9 cellular contexts compared by ENCODE assay signal in the genomic region with DNA sequence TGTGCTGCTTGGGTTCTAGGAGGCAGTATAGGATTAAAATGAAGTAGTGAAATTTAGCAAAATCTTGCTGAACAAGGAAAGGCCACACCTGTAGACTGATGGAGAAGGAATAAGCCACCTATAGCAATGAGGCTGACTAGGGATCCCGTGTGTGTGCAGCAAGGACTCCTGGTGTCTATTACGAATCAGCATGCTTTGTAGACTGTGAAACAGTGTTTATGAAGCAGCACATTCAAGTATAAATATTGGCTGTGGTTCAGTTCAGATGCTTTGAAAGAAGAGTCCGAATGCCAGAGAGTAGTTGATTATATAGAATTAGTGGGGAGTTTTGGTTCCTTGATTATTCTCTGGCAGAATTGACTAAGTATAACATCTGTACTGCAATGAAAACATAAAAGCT. TPM values are rescaled to one million over a fixed set of nuclear protein-coding genes. Genes with fewer than 3 reads are reported as not detected.
A peak's percentile ranks its signal among the peaks of the same experiment; 100 is the strongest.
DNase-seq lines count a peak whose midpoint lies in the region; ATAC-seq and TF ChIP-seq lines count a peak whose summit lies in the region.
"Had no signal": no experiment of that assay in that cellular context is flagged by ENCODE, and none has a peak within 500 bp of the region (broad histone marks: within the 10 kb centered on the region; RNA-seq: fewer than 3 reads in every experiment).

No MANE protein-coding gene starts in this region.

- peak overlapping the region; percentile 89 for H3K9ac ChIP-seq in GM23248

- H3K4me2 ChIP-seq in GM23248 (ENCODE audit: unreplicated experiment): peak overlapping the region; percentile 92

- no peaks in the 10 kb centered on the region for H3K27me3 ChIP-seq in GM23248 (replicated peaks; ENCODE audit: insufficient read depth)
- no peaks in the 10 kb centered on the region for H3K27me3 ChIP-seq in sigmoid colon

- ATAC-seq in activated CD8-positive, alpha-beta T cell treated with anti-CD3 and anti-CD28 coated beads for 36 hours: no peak
- no peak for ATAC-seq in HG02884 (IDR thresholded peaks at IDR 0.05; ENCODE audit: unreplicated experiment)

- H3F3A ChIP-seq in GM23248 (ENCODE audit: insufficient read depth): peaks cover 51% of the 10 kb centered on the region

- H3K27ac ChIP-seq in GM23248 (peak overlapping the region; percentile 91), sigmoid colon (peak overlapping the region; percentile 88 to 93 (median 90)), caudate nucleus (ENCODE audit: low read depth, low read length) (no peak overlapping the region)

- H3K79me2 ChIP-seq in GM23248 (ENCODE audit: insufficient read depth): peaks cover 61% of the 10 kb centered on the region

- 25 to 34% methylated on average over 3 of the region's 3 CpGs for WGBS in GM23248 (ENCODE audit: low coverage in 1 of 2, low lambda C conversion rate in 2 of 2, missing lambda C conversion rate in 2 of 2), 2 experiments
- 26 to 54% methylated on average over 3 of the region's 3 CpGs for WGBS in sigmoid colon, 2 donors

- peaks cover 53% of the 10 kb centered on the region for H3K4me1 ChIP-seq in GM23248 (ENCODE audit: insufficient read depth)
- peaks cover 0 to 40% (median 31%) of the 10 kb centered on the region in 4 donors for H3K4me1 ChIP-seq in sigmoid colon

- H3K9me3 Mint-ChIP-seq in activated CD8-positive, alpha-beta T cell treated with anti-CD3 and anti-CD28 coated beads for 36 hours: no peaks in the 10 kb centered on the region

- no peak for TF ChIP-seq EP300 in sigmoid colon (IDR thresholded peaks at IDR 0.05)

- peak overlapping the region; percentile 96 for H3K27ac Mint-ChIP-seq in activated CD8-positive, alpha-beta T cell treated with anti-CD3 and anti-CD28 coated beads for 36 hours

- no peak overlapping the region for H2AFZ ChIP-seq in GM23248

- no peaks in the 10 kb centered on the region for H3K27me3 Mint-ChIP-seq in activated CD8-positive, alpha-beta T cell treated with anti-CD3 and anti-CD28 coated beads for 36 hours

- peaks cover 6% of the 10 kb centered on the region; the same call in 1 of the 2 replicates for H4K20me1 ChIP-seq in GM23248 (ENCODE audit: insufficient read depth)

- peak overlapping the region; percentile 90 for H3K4me3 ChIP-seq in GM23248
- H3K4me3 ChIP-seq in fibroblast of villous mesenchyme (ENCODE audit: low read depth, low read length): peak overlapping the region; percentile 75
- peak overlapping the region in 2 of 4 donors; percentile 60 to 69 for H3K4me3 ChIP-seq in sigmoid colon

- in situ Hi-C loops in GM23248 (cut with MboI): no loop called here

- no peak for TF ChIP-seq POLR2A in sigmoid colon (IDR thresholded peaks at IDR 0.05)

- no peaks in the 10 kb centered on the region for H3K36me3 Mint-ChIP-seq in activated CD8-positive, alpha-beta T cell treated with anti-CD3 and anti-CD28 coated beads for 36 hours (ENCODE audit: low read depth)

- H3K4me1 Mint-ChIP-seq in activated CD8-positive, alpha-beta T cell treated with anti-CD3 and anti-CD28 coated beads for 36 hours (ENCODE audit: low read depth): peaks cover 58% of the 10 kb centered on the region

- TF ChIP-seq CTCF in activated CD8-positive, alpha-beta T cell treated with anti-CD3 and anti-CD28 coated beads for 36 hours (IDR thresholded peaks at IDR 0.05): no peak
- TF ChIP-seq CTCF in fibroblast of villous mesenchyme (IDR thresholded peaks at IDR 0.05; ENCODE audit: insufficient read depth, low read depth, low read length) (no peak), sigmoid colon (IDR thresholded peaks at IDR 0.05) (no peak)

- H3K9me2 ChIP-seq in GM23248 (ENCODE audit: insufficient read depth): no peaks in the 10 kb centered on the region

- CTCF ChIA-PET in activated CD8-positive, alpha-beta T cell treated with anti-CD3 and anti-CD28 coated beads for 36 hours (lab: Charles Lee): interaction anchor here (1.1 to 2.2 kb wide), 3 partner anchors 34 to 105 kb away, joined by 3 to 5 read pairs (median 4); no protein-coding TSS in a partner anchor

- DNase-seq in GM23248 (peak; percentile 49), fibroblast of villous mesenchyme (ENCODE audit: low read depth) (peak; percentile 54), sigmoid colon (no peak), hepatic stellate cell (ENCODE audit: low spot score) (no peak), caudate nucleus (lab: John Stamatoyannopoulos, UW) (no peak), HK-2 (ENCODE audit: unreplicated experiment) (no peak)
- DNase-seq in activated CD8-positive, alpha-beta T cell treated with anti-CD3 and anti-CD28 coated beads for 36 hours: no peak
- DNase-seq: activated CD4-positive, alpha-beta T cell treated with anti-CD3 and anti-CD28 coated beads for 48 hours had no signal

- H3K9me3 ChIP-seq in GM23248 (ENCODE audit: low read depth) (no peaks in the 10 kb centered on the region), sigmoid colon (no peaks in the 10 kb centered on the region)

- peak overlapping the region; percentile 92 for H3K4me3 Mint-ChIP-seq in activated CD8-positive, alpha-beta T cell treated with anti-CD3 and anti-CD28 coated beads for 36 hours

- POLR2A ChIA-PET in activated CD8-positive, alpha-beta T cell treated with anti-CD3 and anti-CD28 coated beads for 36 hours (lab: Charles Lee): interaction anchor here (1.0 to 2.4 kb wide), 2 partner anchors 10 to 41 kb away, joined by 6 to 15 read pairs; a partner anchor contains a TSS

- intact Hi-C loops in activated CD8-positive, alpha-beta T cell treated with anti-CD3 and anti-CD28 coated beads for 36 hours (cut with micrococcal nuclease): loop anchor here (5.0 kb wide), 1 partner anchor 42 kb away; a partner anchor contains a TSS
- intact Hi-C loops in sigmoid colon (cut with DNase I): loop anchor here (2.0 to 5.0 kb wide), 2 partner anchors 41 to 233 kb away; a partner anchor contains a TSS

- H3K36me3 ChIP-seq in GM23248 (ENCODE audit: low read depth) (no peaks in the 10 kb centered on the region), sigmoid colon (peaks cover 0 to 6% (median 0%) of the 10 kb centered on the region in 4 donors)

RNA-seq across cellular contexts. Expression of a gene that starts 41.8 kb away (rescaled TPM):
- 150 and 179 TPM in 2 replicates for total RNA-seq in GM23248 (2014; rRNA removed; shearing (Covaris generic))
- 188 and 196 TPM in 2 replicates for polyA plus RNA-seq in GM23248 (2016; fragmentation: Nextera tagmentation; extraction: Ambion mirVana)
- 100 to 1,000 TPM; 124 to 131 TPM for total RNA-seq in activated CD8-positive, alpha-beta T cell treated with anti-CD3 and anti-CD28 coated beads for 36 hours
- 160 and 200 TPM in 2 replicates for total RNA-seq in fibroblast of villous mesenchyme
- 100 to 1,000 TPM; 225 to 348 (median 247) TPM for total RNA-seq in sigmoid colon
- 100 to 1,000 TPM; 138 to 151 (median 147) TPM for polyA plus RNA-seq in sigmoid colon

Comparison
In these comparisons a context has a peak if more than half of its experiments do, and no peak if none do; other contexts are left out.
1. DNase-seq: peak in GM23248 (single experiment) and fibroblast of villous mesenchyme (single experiment); none in activated CD8-positive, alpha-beta T cell treated with anti-CD3 and anti-CD28 coated beads for 36 hours (single experiment), sigmoid colon (single experiment), hepatic stellate cell (single experiment), caudate nucleus (0 of 61) and HK-2 (single experiment).